25 cellular contexts compared by ENCODE assay signal in genomic region chr6:154763650-154764049, GRCh38. TPM values are rescaled to one million over a fixed set of nuclear protein-coding genes. Genes with fewer than 3 reads are reported as not detected.
A peak's percentile ranks its signal among the peaks of the same experiment; 100 is the strongest.
DNase-seq lines count a peak whose midpoint lies in the region; ATAC-seq and TF ChIP-seq lines count a peak whose summit lies in the region.
"Had no signal": no experiment of that assay in that cellular context is flagged by ENCODE, and none has a peak within 500 bp of the region (broad histone marks: within the 10 kb centered on the region; RNA-seq: fewer than 3 reads in every experiment).

No MANE protein-coding gene starts in this region.

- H3K4me1 Mint-ChIP-seq in CD8-positive, alpha-beta memory T cell: peaks cover 69 to 85% (median 79%) of the 10 kb centered on the region in 3 donors
- H3K4me1 Mint-ChIP-seq in naive thymus-derived CD4-positive, alpha-beta T cell: peaks cover 30 to 80% (median 75%) of the 10 kb centered on the region in 7 donors

- no peaks in the 10 kb centered on the region for H3K27me3 Mint-ChIP-seq in CD8-positive, alpha-beta memory T cell
- H3K27me3 Mint-ChIP-seq in naive thymus-derived CD4-positive, alpha-beta T cell: no peaks in the 10 kb centered on the region
- H3K27me3 Mint-ChIP-seq: type B pancreatic cell had no signal

- peaks cover 0 to 16% (median 1%) of the 10 kb centered on the region in 3 donors for H3K36me3 Mint-ChIP-seq in CD8-positive, alpha-beta memory T cell
- H3K36me3 Mint-ChIP-seq in naive thymus-derived CD4-positive, alpha-beta T cell: peaks cover 5 to 22% (median 17%) of the 10 kb centered on the region in 5 donors

- no peak overlapping the region for H3K27ac ChIP-seq in CD8-positive, alpha-beta memory T cell (ENCODE audit: low read depth, low read length)
- H3K27ac ChIP-seq in naive thymus-derived CD4-positive, alpha-beta T cell (ENCODE audit: low read depth, low read length): no peak overlapping the region
- H3K27ac ChIP-seq in colonic mucosa: no peak overlapping the region
- H3K27ac ChIP-seq: esophagus muscularis mucosa, Peyer's patch, psoas muscle, sigmoid colon had no signal

- CTCF ChIA-PET in CD8-positive, alpha-beta memory T cell (lab: Charles Lee): no interaction called here
- CTCF ChIA-PET in naive thymus-derived CD4-positive, alpha-beta T cell (lab: Charles Lee): no interaction called here

- POLR2A ChIA-PET in CD8-positive, alpha-beta memory T cell (lab: Charles Lee): no interaction called here
- POLR2A ChIA-PET in naive thymus-derived CD4-positive, alpha-beta T cell (lab: Charles Lee): no interaction called here

- intact Hi-C loops in naive thymus-derived CD4-positive, alpha-beta T cell (cut with micrococcal nuclease): no loop called here
- intact Hi-C loops in colonic mucosa (cut with DNase I): no loop called here

- no peak for TF ChIP-seq CTCF in fibroblast of mammary gland (conservative IDR thresholded peaks at IDR 0.05; ENCODE audit: control insufficient read depth, insufficient read depth, low read depth, low read length)
- TF ChIP-seq CTCF in colonic mucosa (IDR thresholded peaks at IDR 0.05): no peak

- ATAC-seq in naive thymus-derived CD4-positive, alpha-beta T cell: no peak

- no peak overlapping the region for H3K9ac ChIP-seq in colonic mucosa (ENCODE audit: low read depth in 2 of 2, low read length in 2 of 2)

- no peak overlapping the region for H3K4me3 ChIP-seq in CD8-positive, alpha-beta memory T cell (ENCODE audit: low read length)
- H3K4me3 ChIP-seq in fibroblast of mammary gland (ENCODE audit: control insufficient read depth, low read depth, low read length) (no peak overlapping the region), colonic mucosa (no peak overlapping the region)
- H3K4me3 ChIP-seq in naive thymus-derived CD4-positive, alpha-beta T cell (ENCODE audit: low read length): no peak overlapping the region
- H3K4me3 ChIP-seq: esophagus muscularis mucosa, Peyer's patch, psoas muscle, sigmoid colon had no signal

- H3K27ac Mint-ChIP-seq in CD8-positive, alpha-beta memory T cell: peak overlapping the region in 3 of 8 donors; percentile 9 to 72 (median 61)
- peak overlapping the region in 5 of 9 donors; percentile 6 to 69 (median 29) for H3K27ac Mint-ChIP-seq in naive thymus-derived CD4-positive, alpha-beta T cell
- H3K27ac Mint-ChIP-seq: type B pancreatic cell had no signal

- no peaks in the 10 kb centered on the region for H3K9me3 Mint-ChIP-seq in CD8-positive, alpha-beta memory T cell
- H3K9me3 Mint-ChIP-seq in naive thymus-derived CD4-positive, alpha-beta T cell: peaks cover 0 to 5% (median 0%) of the 10 kb centered on the region in 11 donors
- H3K9me3 Mint-ChIP-seq: T-helper 2 cell treated with Interferon-gamma antibody and Interleukin-4, amounts not matched to agents 5 μg/mL and 100 μg/mL, for 36 hours; type B pancreatic cell had no signal

- H3K4me3 Mint-ChIP-seq in CD8-positive, alpha-beta memory T cell: peak overlapping the region in 4 of 7 donors; percentile 13 to 75 (median 17)
- peak overlapping the region in 8 of 10 donors; percentile 2 to 64 (median 14) for H3K4me3 Mint-ChIP-seq in naive thymus-derived CD4-positive, alpha-beta T cell
- H3K4me3 Mint-ChIP-seq: T-helper 2 cell treated with Interferon-gamma antibody and Interleukin-4, amounts not matched to agents 5 μg/mL and 100 μg/mL, for 36 hours; type B pancreatic cell had no signal

- H3K36me3 ChIP-seq in CD8-positive, alpha-beta memory T cell (ENCODE audit: insufficient read depth, low read length): no peaks in the 10 kb centered on the region
- H3K36me3 ChIP-seq in naive thymus-derived CD4-positive, alpha-beta T cell (ENCODE audit: control insufficient read depth in 2 of 3, insufficient read depth in 3 of 3, low read length in 3 of 3): no peaks in the 10 kb centered on the region
- H3K36me3 ChIP-seq in colonic mucosa: no peaks in the 10 kb centered on the region
- H3K36me3 ChIP-seq: esophagus muscularis mucosa, Peyer's patch, sigmoid colon had no signal

- peaks cover 64% of the 10 kb centered on the region for H3K4me1 ChIP-seq in CD8-positive, alpha-beta memory T cell (ENCODE audit: insufficient read depth, low read length)
- H3K4me1 ChIP-seq in naive thymus-derived CD4-positive, alpha-beta T cell (ENCODE audit: control insufficient read depth in 2 of 2, insufficient read depth in 2 of 2, low read length in 2 of 2): peaks cover 24 to 38% of the 10 kb centered on the region in 2 donors
- H3K4me1 ChIP-seq in colonic mucosa: no peaks in the 10 kb centered on the region

- no peaks in the 10 kb centered on the region for H3K9me3 ChIP-seq in CD8-positive, alpha-beta memory T cell (ENCODE audit: low read length)
- no peaks in the 10 kb centered on the region for H3K9me3 ChIP-seq in naive thymus-derived CD4-positive, alpha-beta T cell (ENCODE audit: control insufficient read depth in 2 of 3, low read length in 3 of 3)
- H3K9me3 ChIP-seq in colonic mucosa: no peaks in the 10 kb centered on the region
- H3K9me3 ChIP-seq: esophagus muscularis mucosa, Peyer's patch, psoas muscle, sigmoid colon had no signal

- no peak for DNase-seq in CD8-positive, alpha-beta memory T cell
- DNase-seq in HCEC 1CT (peak; percentile 20), fibroblast of mammary gland (ENCODE audit: low read depth) (peak; percentile 19), NCI-H2227 (lab: John Stamatoyannopoulos, UW; ENCODE audit: unreplicated experiment) (no peak), middle frontal gyrus (ENCODE audit: extremely low spot score, low spot score) (no peak), colonic mucosa (no peak)
- DNase-seq in naive thymus-derived CD4-positive, alpha-beta T cell: no peak
- DNase-seq: activated CD4-positive, CD25-positive, alpha-beta regulatory T cell treated with anti-CD3 and anti-CD28 coated beads, Interleukin-2, amount 50 U/mL, for 72 hours; activated CD8-positive, alpha-beta memory T cell treated with anti-CD3 and anti-CD28 coated beads for 24 hours; activated effector memory CD4-positive, alpha-beta T cell treated with anti-CD3 and anti-CD28 coated beads, Interleukin-2, amount 50 U/mL, for 16 hours; central memory CD4-positive, alpha-beta T cell; hippocampal formation; NCI-H1436 treated with DMSO at 0.1 percent for 48 hours; NCI-H345; NCI-H748 treated with DMSO at 0.1 percent for 48 hours; occipital lobe; Peyer's patch; psoas muscle; SHP77 treated with DMSO at 0.1 percent for 48 hours; sigmoid colon; stimulated activated CD4-positive, alpha-beta T cell treated with anti-CD3 and anti-CD28 coated beads, Interleukin-4, amount 100 ng/mL, for 24 hours; substantia nigra had no signal

- no peaks in the 10 kb centered on the region for H3K27me3 ChIP-seq in CD8-positive, alpha-beta memory T cell (ENCODE audit: insufficient read depth, low read length, poor library complexity, severe bottlenecking)
- H3K27me3 ChIP-seq in naive thymus-derived CD4-positive, alpha-beta T cell (ENCODE audit: control insufficient read depth in 2 of 2, insufficient read depth in 2 of 2, low read length in 2 of 2): no peaks in the 10 kb centered on the region
- H3K27me3 ChIP-seq in colonic mucosa: no peaks in the 10 kb centered on the region
- H3K27me3 ChIP-seq: esophagus muscularis mucosa, Peyer's patch, sigmoid colon had no signal

RNA-seq across cellular contexts. Expression of gene SCAF8, which starts 30.4 kb away (rescaled TPM):
- total RNA-seq in CD8-positive, alpha-beta memory T cell: 10 to 100 TPM; 37.1 to 39.8 TPM
- polyA plus RNA-seq in CD8-positive, alpha-beta memory T cell: 16.2 TPM
- total RNA-seq in naive thymus-derived CD4-positive, alpha-beta T cell: 10 to 100 TPM; 41.1 to 69.2 (median 54.9) TPM
- polyA plus RNA-seq in naive thymus-derived CD4-positive, alpha-beta T cell: 10 to 100 TPM; 12.4 to 23.1 TPM
- total RNA-seq in colonic mucosa: 10 to 100 TPM; 30.8 to 35.6 TPM

Comparison
In these comparisons a context has a peak if more than half of its experiments do, and no peak if none do; other contexts are left out.
1. DNase-seq: peak in HCEC 1CT (single experiment) and fibroblast of mammary gland (single experiment); none in CD8-positive, alpha-beta memory T cell (0 of 5), naive thymus-derived CD4-positive, alpha-beta T cell (0 of 9), NCI-H2227 (single experiment), middle frontal gyrus (single experiment) and colonic mucosa (single experiment).